8 cellular contexts compared by ENCODE assay signal in genomic region chr5:150448353-150448752, GRCh38. TPM values are rescaled to one million over a fixed set of nuclear protein-coding genes. Genes with fewer than 3 reads are reported as not detected.
DNase-seq lines count a peak whose midpoint lies in the region; ATAC-seq and TF ChIP-seq lines count a peak whose summit lies in the region.

No MANE protein-coding gene starts in this region.

- 10 to 25% methylated on average over 4 of the region's 4 CpGs for WGBS in sigmoid colon, 2 donors

- no peak for TF ChIP-seq POLR2A in sigmoid colon (IDR thresholded peaks at IDR 0.05)

- H3K27ac ChIP-seq in SJSA1 (peak overlapping the region; percentile 98; the same call in 1 of the 2 replicates), sigmoid colon (peak overlapping the region; percentile 91 to 98 (median 94))

- TF ChIP-seq CTCF in GM12865 (IDR thresholded peaks at IDR 0.05; ENCODE audit: insufficient read depth, low read depth, low read length, missing control alignments) (no peak), fibroblast of mammary gland (conservative IDR thresholded peaks at IDR 0.05; ENCODE audit: control insufficient read depth, insufficient read depth, low read depth, low read length) (no peak), sigmoid colon (IDR thresholded peaks at IDR 0.05) (no peak)

- peak; percentile 37 for DNase-seq in GM12865 (ENCODE audit: low read depth)
- DNase-seq in SJSA1 (ENCODE audit: low read depth in 1 of 2, low spot score in 2 of 2) = no peak
- peak; percentile 27 for DNase-seq in fibroblast of mammary gland (ENCODE audit: low read depth)
- DNase-seq in sigmoid colon = no peak
- no peak for DNase-seq in ureter (ENCODE audit: low spot score)

- H3K4me1 ChIP-seq in SJSA1 (replicated peaks) = peaks cover 10% of the 10 kb centered on the region
- H3K4me1 ChIP-seq in sigmoid colon = peaks cover 0 to 29% (median 18%) of the 10 kb centered on the region in 4 donors

- H3K36me3 ChIP-seq in SJSA1 (peaks cover 62% of the 10 kb centered on the region), sigmoid colon (peaks cover 31 to 46% (median 43%) of the 10 kb centered on the region in 4 donors)

- H3K9me3 ChIP-seq in SJSA1 (replicated peaks) (no peaks in the 10 kb centered on the region), sigmoid colon (no peaks in the 10 kb centered on the region)

- no peak for TF ChIP-seq EP300 in sigmoid colon (IDR thresholded peaks at IDR 0.05)

- H3K4me3 ChIP-seq in GM12865 (ENCODE audit: low read depth, low read length) = peak overlapping the region; percentile 58
- peak overlapping the region; percentile 71 for H3K4me3 ChIP-seq in SJSA1
- peak overlapping the region; percentile 95 for H3K4me3 ChIP-seq in fibroblast of mammary gland (ENCODE audit: control insufficient read depth, low read depth, low read length)
- H3K4me3 ChIP-seq in sigmoid colon = peak overlapping the region; percentile 71 to 85 (median 80)

- H3K27me3 ChIP-seq in SJSA1 (replicated peaks) (no peaks in the 10 kb centered on the region), sigmoid colon (no peaks in the 10 kb centered on the region)

- ATAC-seq in HG02571 (IDR thresholded peaks at IDR 0.05; ENCODE audit: unreplicated experiment) (no peak), GM19467 (IDR thresholded peaks at IDR 0.05; ENCODE audit: unreplicated experiment) (no peak), GM21360 (IDR thresholded peaks at IDR 0.05; ENCODE audit: unreplicated experiment) (no peak)

- intact Hi-C loops in sigmoid colon (cut with DNase I) = no loop called here

RNA-seq across cellular contexts. Expression of gene RPS14, which starts 1.2 kb away (rescaled TPM):
- 2,445 and 3,427 TPM in 2 replicates for total RNA-seq in SJSA1 (2014; rRNA removed; shearing (Covaris generic))
- 1,000 to 10,000 TPM; 3,111 to 5,491 (median 5,342) TPM for total RNA-seq in sigmoid colon
- polyA plus RNA-seq in sigmoid colon = 1,000 to 10,000 TPM; 3,769 to 7,878 (median 4,593) TPM
- 2,344 TPM for total RNA-seq in ureter

RNA-seq across cellular contexts. Expression of gene CD74, which starts 35.6 kb away (rescaled TPM):
- total RNA-seq in SJSA1 (2014; rRNA removed; shearing (Covaris generic)) = not detected in 2 replicates
- total RNA-seq in sigmoid colon = 100 to 1,000 TPM; 176 to 362 (median 199) TPM
- polyA plus RNA-seq in sigmoid colon = 1,000 to 10,000 TPM in 1 of 3 donors, 100 to 1,000 TPM in 2; 208 to 2,186 (median 596) TPM
- 1,068 TPM for total RNA-seq in ureter

RNA-seq across cellular contexts. Expression of gene NDST1, which starts 59.6 kb away (rescaled TPM):
- total RNA-seq in SJSA1 (2014; rRNA removed; shearing (Covaris generic)) = 65.0 and 87.8 TPM in 2 replicates
- total RNA-seq in sigmoid colon (10 to 100 TPM; 26.5 to 74.8 (median 43.7) TPM), ureter (54.3 TPM)
- 10 to 100 TPM in 2 of 3 donors, 1 to 10 TPM in 1; 5.4 to 39.4 (median 13.9) TPM for polyA plus RNA-seq in sigmoid colon

Comparison
In these comparisons a context has a peak if more than half of its experiments do, and no peak if none do; other contexts are left out.
1. DNase-seq: peak in GM12865 (single experiment) and fibroblast of mammary gland (single experiment); none in SJSA1 (0 of 2), sigmoid colon (single experiment) and ureter (single experiment).
2. RNA of gene CD74, which starts 35.6 kb away (total RNA-seq): 1,068 TPM in ureter (single experiment) and 176 to 362 TPM in sigmoid colon; not detected in SJSA1; every median in the first group is over 100 times any median in the second.
3. Peak in every context shown above with its lines, with median percentiles within 50 percentile points of each other: H3K4me3 ChIP-seq.